22 cellular contexts compared by ENCODE assay signal in the genomic region with DNA sequence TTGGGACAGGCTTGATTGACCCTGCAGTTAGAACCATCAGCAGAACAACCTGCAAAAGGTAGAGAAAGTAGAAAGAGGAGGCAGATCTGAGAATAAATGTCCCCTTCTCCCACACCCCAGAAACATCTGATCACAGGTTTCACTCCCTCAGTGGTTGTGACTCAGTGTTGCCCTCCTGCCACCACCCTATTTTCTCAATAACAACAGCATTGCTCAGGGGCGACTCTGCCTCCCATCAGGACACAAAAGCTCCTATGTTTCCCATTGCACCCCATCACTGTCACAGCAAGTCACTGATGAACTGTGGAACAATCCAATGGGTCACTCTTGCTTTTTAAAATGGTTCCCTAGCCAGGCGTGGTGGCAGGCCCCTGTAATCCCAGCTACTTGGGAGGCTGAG.
DNase-seq lines count a peak whose midpoint lies in the region; ATAC-seq and TF ChIP-seq lines count a peak whose summit lies in the region.
"Had no signal": no experiment of that assay in that cellular context is flagged by ENCODE, and none has a peak within 500 bp of the region (broad histone marks: within the 10 kb centered on the region; RNA-seq: fewer than 3 reads in every experiment).

No MANE protein-coding gene starts in this region.

- no peak overlapping the region for H3K4me3 ChIP-seq in osteoblast (ENCODE audit: insufficient read depth, low read length)
- H3K4me3 ChIP-seq in transverse colon, result no peak overlapping the region
- H3K4me3 ChIP-seq: heart right ventricle, thyroid gland had no signal

- H3K36me3 ChIP-seq in osteoblast (ENCODE audit: insufficient read depth, low read length), result no peaks in the 10 kb centered on the region
- H3K36me3 ChIP-seq in transverse colon, result no peaks in the 10 kb centered on the region
- H3K36me3 ChIP-seq: heart right ventricle, thyroid gland had no signal

- H3K4me1 ChIP-seq in osteoblast (ENCODE audit: insufficient read depth, low read length) (peaks cover 54% of the 10 kb centered on the region), transverse colon (no peaks in the 10 kb centered on the region)

- no peaks in the 10 kb centered on the region for H3K27me3 ChIP-seq in osteoblast (ENCODE audit: insufficient read depth, low read length)
- no peaks in the 10 kb centered on the region for H3K27me3 ChIP-seq in transverse colon
- H3K27me3 ChIP-seq: heart right ventricle, thyroid gland had no signal

- intact Hi-C loops in transverse colon (cut with DNase I; ENCODE audit: low total_unique reads), result no loop called here

- no peak for TF ChIP-seq POLR2A in transverse colon (IDR thresholded peaks at IDR 0.05)

- in situ Hi-C loops in transverse colon (cut with MboI; ENCODE audit: low pct_ligation_motif_present in 1 of 4, low pct_unique_long_range_greater_than_20kb in 1 of 4, low sequenced_read_pairs in 3 of 4), result no loop called here

- no peaks in the 10 kb centered on the region for H3K9me3 ChIP-seq in osteoblast (ENCODE audit: low read depth, low read length)
- no peaks in the 10 kb centered on the region for H3K9me3 ChIP-seq in transverse colon
- H3K9me3 ChIP-seq: thyroid gland had no signal

- no peak for TF ChIP-seq EP300 in transverse colon (IDR thresholded peaks at IDR 0.05; ENCODE audit: low read depth)

- no peaks in the 10 kb centered on the region for H4K20me1 ChIP-seq in osteoblast (ENCODE audit: insufficient read depth, low read length)

- peak overlapping the region; percentile 80 for H3K27ac ChIP-seq in epithelial cell of prostate
- peak overlapping the region; percentile 85 for H3K27ac ChIP-seq in osteoblast (ENCODE audit: low read depth, low read length)
- H3K27ac ChIP-seq in transverse colon, result no peak overlapping the region
- H3K27ac ChIP-seq: heart right ventricle, thyroid gland had no signal

- WGBS in transverse colon (ENCODE audit: low coverage in 1 of 2), 2 donors, result 40 to 93% methylated on average over 1 to 2 of the region's 2 CpGs

- ATAC-seq in GM19023 (IDR thresholded peaks at IDR 0.05; ENCODE audit: unreplicated experiment), result no peak
- ATAC-seq: heart right ventricle; left lobe of liver; natural killer cell; sciatic nerve; stimulated activated naive CD8-positive, alpha-beta T cell treated with anti-CD3 and anti-CD28 coated beads, Interleukin-15, amount 100 ng/mL, for 72 hours had no signal

- DNase-seq in ELR (ENCODE audit: low read depth), result peak; percentile 80
- peak; percentile 32 for DNase-seq in LoVo (ENCODE audit: low spot score)
- DNase-seq in epithelial cell of prostate (ENCODE audit: low read depth, low spot score), result no peak
- no peak for DNase-seq in osteoblast (ENCODE audit: insufficient read length, low spot score, missing footprints)
- no peak for DNase-seq in transverse colon
- DNase-seq in 8988T, result no peak
- DNase-seq in occipital lobe (lab: John Stamatoyannopoulos, UW), result no peak
- DNase-seq: activated naive CD4-positive, alpha-beta T cell treated with anti-CD3 and anti-CD28 coated beads, Interleukin-2, amount 50 U/mL, for 16 hours; central memory CD4-positive, alpha-beta T cell; dermis blood vessel endothelial cell; heart right ventricle; Kasumi-1; natural killer cell; NCI-H1092; NCI-H526; posterior cingulate gyrus; stimulated activated naive CD8-positive, alpha-beta T cell treated with anti-CD3 and anti-CD28 coated beads, Interleukin-15, amount 100 ng/mL, for 72 hours; T-helper 9 cell; thyroid gland had no signal

- H2AFZ ChIP-seq in osteoblast (ENCODE audit: low read length), result peak overlapping the region; percentile 22

- no peaks in the 10 kb centered on the region for H3K79me2 ChIP-seq in osteoblast (ENCODE audit: insufficient read depth, low read length)

- TF ChIP-seq CTCF in osteoblast (IDR thresholded peaks at IDR 0.05; ENCODE audit: extremely low read depth, low read depth, low read length) (no peak), transverse colon (IDR thresholded peaks at IDR 0.05) (no peak)

- H3K4me2 ChIP-seq in osteoblast (ENCODE audit: insufficient read depth, low read length), result peak overlapping the region; percentile 2

Comparison
In these comparisons a context has a peak if more than half of its experiments do, and no peak if none do; other contexts are left out.
1. DNase-seq: peak in ELR (single experiment) and LoVo (single experiment); none in epithelial cell of prostate (single experiment), osteoblast (single experiment), transverse colon (single experiment), 8988T (single experiment) and occipital lobe (single experiment).
2. H3K27ac ChIP-seq: peak in epithelial cell of prostate (single experiment) and osteoblast (single experiment); none in transverse colon (0 of 4).